Comparison of ENCODE assay signal across 8 cellular contexts in genomic region chr1:202348005-202348508, GRCh38. TPM values are rescaled to one million over a fixed set of nuclear protein-coding genes. Genes with fewer than 3 reads are reported as not detected.
DNase-seq lines count a peak whose midpoint lies in the region; ATAC-seq, FAIRE-seq and TF ChIP-seq lines count a peak whose summit lies in the region.

No MANE protein-coding gene starts in this region.

- H3K4me1 Mint-ChIP-seq in activated T-helper 2 cell treated with anti-CD3 and anti-CD28 coated beads, Interferon-gamma antibody, Interleukin-2, Interleukin-4, amounts not matched to agents 10 μg/mL and 5 μg/mL and 100 μg/mL, durations not matched to agents 14 hours and 24 hours and 36 hours (ENCODE audit: low read depth), result peaks cover 28% of the 10 kb centered on the region

- H3K36me3 ChIP-seq in A673 (ENCODE audit: insufficient read depth, low read length, poor library complexity, severe bottlenecking), result no peaks in the 10 kb centered on the region
- H3K36me3 ChIP-seq in muscle layer of duodenum (ENCODE audit: control insufficient read depth in 1 of 2, insufficient read depth in 2 of 2, low read length in 2 of 2), result peaks cover 0 to 3% of the 10 kb centered on the region in 2 donors

- H3K4me3 ChIP-seq in A673 (ENCODE audit: low read depth, low read length, poor library complexity, severe bottlenecking), result peak overlapping the region; percentile 65
- peak overlapping the region in 1 of 2 donors; percentile 99 for H3K4me3 ChIP-seq in muscle layer of duodenum (ENCODE audit: low read depth in 1 of 2, low read length in 2 of 2)

- H3K27me3 ChIP-seq in A673 (replicated peaks; ENCODE audit: insufficient read depth, low read depth, low read length, poor library complexity) (no peaks in the 10 kb centered on the region), muscle layer of duodenum (ENCODE audit: low read depth, low read length) (no peaks in the 10 kb centered on the region)

- H3K4me1 ChIP-seq in A673 (ENCODE audit: insufficient read depth, low read length, poor library complexity, severe bottlenecking), result peaks cover 8% of the 10 kb centered on the region
- peaks cover 0 to 11% of the 10 kb centered on the region in 2 donors for H3K4me1 ChIP-seq in muscle layer of duodenum (ENCODE audit: control insufficient read depth in 1 of 2, insufficient read depth in 2 of 2, low read length in 2 of 2)

- H3K27me3 Mint-ChIP-seq in activated T-helper 2 cell treated with anti-CD3 and anti-CD28 coated beads, Interferon-gamma antibody, Interleukin-2, Interleukin-4, amounts not matched to agents 10 μg/mL and 5 μg/mL and 100 μg/mL, durations not matched to agents 14 hours and 24 hours and 36 hours (ENCODE audit: low read depth), result no peaks in the 10 kb centered on the region

- FAIRE-seq in H54 (lab: Jason Lieb, UNC), result peak; percentile 94

- no peaks in the 10 kb centered on the region for H3K36me3 Mint-ChIP-seq in activated T-helper 2 cell treated with anti-CD3 and anti-CD28 coated beads, Interferon-gamma antibody, Interleukin-2, Interleukin-4, amounts not matched to agents 10 μg/mL and 5 μg/mL and 100 μg/mL, durations not matched to agents 14 hours and 24 hours and 36 hours (ENCODE audit: low read depth)

- CTCF ChIA-PET in A673 (lab: Charles Lee), result no interaction called here

- no peak for TF ChIP-seq POLR2A in H54 (IDR thresholded peaks at IDR 0.05; ENCODE audit: low read depth, low read length)

- DNase-seq in A673 (ENCODE audit: low spot score) (no peak), H54 (ENCODE audit: insufficient read length, low spot score) (no peak), NCI-H524 (lab: John Stamatoyannopoulos, UW) (no peak)
- DNase-seq in activated T-helper 2 cell treated with anti-CD3 and anti-CD28 coated beads, Interferon-gamma antibody, Interleukin-2, Interleukin-4, amounts not matched to agents 10 μg/mL and 5 μg/mL and 100 μg/mL, durations not matched to agents 14 hours and 24 hours and 36 hours (ENCODE audit: low spot score), result no peak

- ATAC-seq in GM18909 (IDR thresholded peaks at IDR 0.05; ENCODE audit: poor library complexity, unreplicated experiment) (no peak), HG03025 (IDR thresholded peaks at IDR 0.05; ENCODE audit: low FRiP score, unreplicated experiment) (no peak), GM19452 (IDR thresholded peaks at IDR 0.05; ENCODE audit: unreplicated experiment) (no peak)

- BruUV-seq in A673 (replicated peaks; lab: Mats Ljungman, UMichigan), result no TSS peak

- H3K9me3 ChIP-seq in A673 (ENCODE audit: low read depth, low read length, poor library complexity, severe bottlenecking) (no peaks in the 10 kb centered on the region), muscle layer of duodenum (ENCODE audit: control insufficient read depth in 1 of 2, low read length in 2 of 2) (no peaks in the 10 kb centered on the region)

- intact Hi-C loops in A673 (cut with micrococcal nuclease; ENCODE audit: unreplicated experiment), result loop anchor here (10.0 kb wide), 2 partner anchors 227 to 657 kb away; partner anchors contain the start of gene TMEM183A
- intact Hi-C loops in activated T-helper 2 cell treated with anti-CD3 and anti-CD28 coated beads, Interferon-gamma antibody, Interleukin-2, Interleukin-4, amounts not matched to agents 10 μg/mL and 5 μg/mL and 100 μg/mL, durations not matched to agents 14 hours and 24 hours and 36 hours (cut with micrococcal nuclease), result loop anchor here (2.0 to 10.0 kb wide), 4 partner anchors 33 to 537 kb away; partner anchors contain the start of genes KDM5B and RABIF

- no peak for TF ChIP-seq CTCF in A673 (conservative IDR thresholded peaks at IDR 0.05; ENCODE audit: low read depth, low read length)

- peak overlapping the region; percentile 98 for H3K4me3 Mint-ChIP-seq in activated T-helper 2 cell treated with anti-CD3 and anti-CD28 coated beads, Interferon-gamma antibody, Interleukin-2, Interleukin-4, amounts not matched to agents 10 μg/mL and 5 μg/mL and 100 μg/mL, durations not matched to agents 14 hours and 24 hours and 36 hours (ENCODE audit: low read depth)

- peak overlapping the region; percentile 94 for H3K27ac Mint-ChIP-seq in activated T-helper 2 cell treated with anti-CD3 and anti-CD28 coated beads, Interferon-gamma antibody, Interleukin-2, Interleukin-4, amounts not matched to agents 10 μg/mL and 5 μg/mL and 100 μg/mL, durations not matched to agents 14 hours and 24 hours and 36 hours

- POLR2A ChIA-PET in A673 (lab: Charles Lee; ENCODE audit: low non-redundant PET), result interaction anchor here (0.7 kb wide), 1 partner anchor 68 kb away, joined by 3 read pairs; no protein-coding TSS in a partner anchor

- H3K9me3 Mint-ChIP-seq in activated T-helper 2 cell treated with anti-CD3 and anti-CD28 coated beads, Interferon-gamma antibody, Interleukin-2, Interleukin-4, amounts not matched to agents 10 μg/mL and 5 μg/mL and 100 μg/mL, durations not matched to agents 14 hours and 24 hours and 36 hours, result no peaks in the 10 kb centered on the region

- H3K27ac ChIP-seq in A673 (ENCODE audit: low read depth, low read length, poor library complexity, severe bottlenecking), result no peak overlapping the region
- peak overlapping the region; percentile 74 for H3K27ac ChIP-seq in muscle layer of duodenum (ENCODE audit: low read length)

RNA-seq across cellular contexts. Expression of gene PPP1R12B, which starts 0.4 kb away (rescaled TPM):
- 17.0 and 18.6 TPM in 2 replicates for total RNA-seq in A673 (2021)
- total RNA-seq in activated T-helper 2 cell treated with anti-CD3 and anti-CD28 coated beads, Interferon-gamma antibody, Interleukin-2, Interleukin-4, amounts not matched to agents 10 μg/mL and 5 μg/mL and 100 μg/mL, durations not matched to agents 14 hours and 24 hours and 36 hours, result 13.5 and 15.4 TPM in 2 replicates

RNA-seq across cellular contexts. Expression of gene UBE2T, which starts 6.3 kb away (rescaled TPM):
- 62.5 and 63.4 TPM in 2 replicates for total RNA-seq in A673 (2021)
- 81.8 and 85.9 TPM in 2 replicates for total RNA-seq in activated T-helper 2 cell treated with anti-CD3 and anti-CD28 coated beads, Interferon-gamma antibody, Interleukin-2, Interleukin-4, amounts not matched to agents 10 μg/mL and 5 μg/mL and 100 μg/mL, durations not matched to agents 14 hours and 24 hours and 36 hours
